In the genomic region with DNA sequence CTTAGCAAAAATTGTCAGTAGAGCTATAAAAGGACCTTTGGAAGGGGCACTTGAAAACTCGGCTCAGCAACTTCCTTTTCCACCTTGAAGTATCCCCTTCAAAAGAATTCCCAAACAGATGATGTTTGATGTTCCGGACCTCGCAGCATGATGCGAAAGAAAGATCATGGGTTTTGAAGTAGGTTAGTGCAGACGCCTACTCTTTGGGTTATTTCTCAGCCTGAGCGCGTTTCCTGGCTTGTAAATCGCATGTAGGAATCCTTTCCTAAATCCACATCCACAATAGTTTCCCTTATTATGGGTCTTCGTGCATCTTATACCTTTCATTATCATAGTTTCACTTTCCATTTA, we compare ENCODE assay signal across 7 cellular contexts. TPM values are rescaled to one million over a fixed set of nuclear protein-coding genes. Genes with fewer than 3 reads are reported as not detected.
DNase-seq lines count a peak whose midpoint lies in the region.

No MANE protein-coding gene starts in this region.

- no peaks in the 10 kb centered on the region for H3K27me3 ChIP-seq in HUES64 (ENCODE audit: insufficient read depth, low read length)
- H3K27me3 ChIP-seq in iPS-18a (ENCODE audit: control insufficient read depth, insufficient read depth, low read length) = no peaks in the 10 kb centered on the region

- H3K27ac ChIP-seq in HUES64 (ENCODE audit: low read depth, low read length) (no peak overlapping the region), iPS-18a (ENCODE audit: low read length) (no peak overlapping the region)

- peak overlapping the region; percentile 96 for H3K27ac Mint-ChIP-seq in activated T-helper 2 cell treated with anti-CD3 and anti-CD28 coated beads, Interferon-gamma antibody, Interleukin-2, Interleukin-4, amounts not matched to agents 10 μg/mL and 5 μg/mL and 100 μg/mL, durations not matched to agents 14 hours and 24 hours and 36 hours
- H3K27ac Mint-ChIP-seq in stimulated activated naive CD8-positive, alpha-beta T cell treated with anti-CD3 and anti-CD28 coated beads, Interleukin-15, Interleukin-2, amounts not matched to agents 100 ng/mL and 50 ng/mL, for 24 hours = peak overlapping the region; percentile 94

- H3K27me3 Mint-ChIP-seq in activated T-helper 2 cell treated with anti-CD3 and anti-CD28 coated beads, Interferon-gamma antibody, Interleukin-2, Interleukin-4, amounts not matched to agents 10 μg/mL and 5 μg/mL and 100 μg/mL, durations not matched to agents 14 hours and 24 hours and 36 hours (ENCODE audit: low read depth) = peaks cover 10% of the 10 kb centered on the region
- H3K27me3 Mint-ChIP-seq in stimulated activated naive CD8-positive, alpha-beta T cell treated with anti-CD3 and anti-CD28 coated beads, Interleukin-15, Interleukin-2, amounts not matched to agents 100 ng/mL and 50 ng/mL, for 24 hours = peaks cover 5% of the 10 kb centered on the region

- intact Hi-C loops in activated T-helper 2 cell treated with anti-CD3 and anti-CD28 coated beads, Interferon-gamma antibody, Interleukin-2, Interleukin-4, amounts not matched to agents 10 μg/mL and 5 μg/mL and 100 μg/mL, durations not matched to agents 14 hours and 24 hours and 36 hours (cut with micrococcal nuclease) = loop anchor here (2.0 to 10.0 kb wide), 6 partner anchors 81 to 1738 kb away; a partner anchor contains a TSS

- H3K36me3 ChIP-seq in HUES64 (ENCODE audit: insufficient read depth, low read length) (peaks cover 3% of the 10 kb centered on the region; the same call in 1 of the 2 replicates), iPS-18a (ENCODE audit: control insufficient read depth, low read depth, low read length) (no peaks in the 10 kb centered on the region)

- H3K4me1 ChIP-seq in HUES64 (ENCODE audit: insufficient read depth, low read length) (peaks cover 20% of the 10 kb centered on the region), iPS-18a (ENCODE audit: control insufficient read depth, low read depth, low read length) (peaks cover 13% of the 10 kb centered on the region)

- peak overlapping the region; percentile 95 for H3K4me3 Mint-ChIP-seq in activated T-helper 2 cell treated with anti-CD3 and anti-CD28 coated beads, Interferon-gamma antibody, Interleukin-2, Interleukin-4, amounts not matched to agents 10 μg/mL and 5 μg/mL and 100 μg/mL, durations not matched to agents 14 hours and 24 hours and 36 hours (ENCODE audit: low read depth)
- peak overlapping the region; percentile 98 for H3K4me3 Mint-ChIP-seq in stimulated activated naive CD8-positive, alpha-beta T cell treated with anti-CD3 and anti-CD28 coated beads, Interleukin-15, Interleukin-2, amounts not matched to agents 100 ng/mL and 50 ng/mL, for 24 hours

- peak overlapping the region; percentile 71 for H3K4me3 ChIP-seq in HUES64 (ENCODE audit: low read length)
- peak overlapping the region; percentile 65 for H3K4me3 ChIP-seq in iPS-18a (ENCODE audit: low read length)

- H3K4me1 Mint-ChIP-seq in activated T-helper 2 cell treated with anti-CD3 and anti-CD28 coated beads, Interferon-gamma antibody, Interleukin-2, Interleukin-4, amounts not matched to agents 10 μg/mL and 5 μg/mL and 100 μg/mL, durations not matched to agents 14 hours and 24 hours and 36 hours (ENCODE audit: low read depth) = peaks cover 42% of the 10 kb centered on the region
- peaks cover 46% of the 10 kb centered on the region for H3K4me1 Mint-ChIP-seq in stimulated activated naive CD8-positive, alpha-beta T cell treated with anti-CD3 and anti-CD28 coated beads, Interleukin-15, Interleukin-2, amounts not matched to agents 100 ng/mL and 50 ng/mL, for 24 hours (ENCODE audit: low read depth)

- H3K36me3 Mint-ChIP-seq in activated T-helper 2 cell treated with anti-CD3 and anti-CD28 coated beads, Interferon-gamma antibody, Interleukin-2, Interleukin-4, amounts not matched to agents 10 μg/mL and 5 μg/mL and 100 μg/mL, durations not matched to agents 14 hours and 24 hours and 36 hours (ENCODE audit: low read depth) = peaks cover 34% of the 10 kb centered on the region
- H3K36me3 Mint-ChIP-seq in stimulated activated naive CD8-positive, alpha-beta T cell treated with anti-CD3 and anti-CD28 coated beads, Interleukin-15, Interleukin-2, amounts not matched to agents 100 ng/mL and 50 ng/mL, for 24 hours (ENCODE audit: low read depth) = peaks cover 18% of the 10 kb centered on the region

- H3K9me3 Mint-ChIP-seq in activated T-helper 2 cell treated with anti-CD3 and anti-CD28 coated beads, Interferon-gamma antibody, Interleukin-2, Interleukin-4, amounts not matched to agents 10 μg/mL and 5 μg/mL and 100 μg/mL, durations not matched to agents 14 hours and 24 hours and 36 hours = no peaks in the 10 kb centered on the region
- H3K9me3 Mint-ChIP-seq in stimulated activated naive CD8-positive, alpha-beta T cell treated with anti-CD3 and anti-CD28 coated beads, Interleukin-15, Interleukin-2, amounts not matched to agents 100 ng/mL and 50 ng/mL, for 24 hours = no peaks in the 10 kb centered on the region

- H3K9ac ChIP-seq in HUES64 (ENCODE audit: low read depth, low read length) = no peak overlapping the region
- H3K9ac ChIP-seq in iPS-18a (ENCODE audit: low read length) = peak overlapping the region; percentile 53

- H3K9me3 ChIP-seq in HUES64 (ENCODE audit: insufficient read depth, low read depth, low read length) = no peaks in the 10 kb centered on the region
- no peaks in the 10 kb centered on the region for H3K9me3 ChIP-seq in iPS-18a (ENCODE audit: control insufficient read depth, low read depth, low read length)

- WGBS in HUES64 = 90% methylated on average over 9 of the region's 9 CpGs

- DNase-seq in activated T-helper 2 cell treated with anti-CD3 and anti-CD28 coated beads, Interferon-gamma antibody, Interleukin-2, Interleukin-4, amounts not matched to agents 10 μg/mL and 5 μg/mL and 100 μg/mL, durations not matched to agents 14 hours and 24 hours and 36 hours (ENCODE audit: low spot score) = no peak
- no peak for DNase-seq in GF-D8 (lab: John Stamatoyannopoulos, UW)
- DNase-seq in cerebellar cortex (ENCODE audit: low spot score) = no peak
- DNase-seq in NCI-H82 treated with DMSO at 0.1 percent for 48 hours (lab: John Stamatoyannopoulos, UW; ENCODE audit: unreplicated experiment) = no peak

RNA-seq across cellular contexts. Expression of a gene that starts 0.6 kb away (rescaled TPM):
- polyA plus RNA-seq in HUES64 (2013, experiment 1 of 2) = 23.4 TPM
- polyA plus RNA-seq in HUES64 (2013, experiment 2 of 2) = 28.3 TPM
- total RNA-seq in activated T-helper 2 cell treated with anti-CD3 and anti-CD28 coated beads, Interferon-gamma antibody, Interleukin-2, Interleukin-4, amounts not matched to agents 10 μg/mL and 5 μg/mL and 100 μg/mL, durations not matched to agents 14 hours and 24 hours and 36 hours = 53.7 and 54.2 TPM in 2 replicates
